In the genomic region with DNA sequence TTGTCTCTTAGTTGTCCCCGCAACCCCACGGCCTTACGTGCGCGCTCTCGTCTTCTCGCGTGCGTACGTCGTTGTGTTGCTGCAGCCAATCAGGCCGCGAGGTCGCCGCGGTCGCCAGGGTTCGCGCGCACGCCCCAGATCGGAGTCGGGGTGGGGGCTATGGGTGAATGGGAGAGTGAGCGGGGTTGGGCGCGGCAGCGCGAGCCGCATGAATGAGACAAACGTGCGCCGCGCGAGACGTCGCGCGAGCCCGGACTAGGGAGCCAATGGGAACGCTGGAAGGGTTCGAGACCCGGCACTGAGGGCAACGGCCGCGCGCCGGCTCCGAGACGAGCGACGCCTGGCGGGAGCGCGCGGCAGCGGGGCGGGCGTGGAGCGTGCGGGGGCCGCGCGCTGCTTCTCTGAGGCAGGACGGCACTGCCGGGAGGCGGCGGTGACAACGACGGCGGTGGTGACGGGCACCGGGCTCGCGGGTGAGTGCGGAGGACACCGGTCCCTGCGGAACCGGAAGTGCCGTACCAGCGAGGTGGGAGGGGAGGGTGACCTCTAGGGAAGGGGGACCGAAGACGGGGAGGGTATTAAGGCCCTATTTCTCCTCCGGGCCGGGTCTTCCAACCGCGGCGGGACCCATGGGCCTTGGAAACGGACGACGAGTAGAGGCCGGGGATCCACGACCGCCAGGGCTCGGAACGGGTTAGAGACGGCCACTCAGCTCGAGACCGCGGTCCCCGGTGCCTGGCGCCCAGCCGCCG, we compare ENCODE assay signal across 8 cellular contexts. TPM values are rescaled to one million over a fixed set of nuclear protein-coding genes. Genes with fewer than 3 reads are reported as not detected.
DNase-seq lines count a peak whose midpoint lies in the region; TF ChIP-seq lines count a peak whose summit lies in the region.

Gene ZDHHC5, plus strand, starts transcription at position 400 of the 752 bp plus-strand sequence. CDS start 4,977 bp downstream, outside the sequence.

- peaks cover 3% of the 10 kb centered on the region for H3K27me3 Mint-ChIP-seq in HFFc6 (ENCODE audit: insufficient read depth)

- H3K27ac ChIP-seq in SK-N-SH (ENCODE audit: low read depth in 2 of 2, low read length in 1 of 2): peak within 1 kb of the TSS; percentile 93 to 97
- H3K27ac ChIP-seq in temporal lobe (ENCODE audit: low read depth, low read length): peak within 1 kb of the TSS; percentile 98

- H3K4me1 Mint-ChIP-seq in HFFc6 (ENCODE audit: low read depth): peaks cover 29% of the 10 kb centered on the region

- H3K9me3 Mint-ChIP-seq in HFFc6: no peaks in the 10 kb centered on the region

- no peaks in the 10 kb centered on the region for H4K20me1 ChIP-seq in SK-N-SH (ENCODE audit: insufficient read depth)

- TF ChIP-seq CTCF in HFFc6 (IDR thresholded peaks at IDR 0.05) (peak; percentile 81), SK-N-SH (IDR thresholded peaks at IDR 0.05) (peak; percentile 47)

- peaks cover 11 to 15% of the 10 kb centered on the region in 2 experiments for H3K36me3 ChIP-seq in SK-N-SH (replicated peaks in 1 of 2; ENCODE audit: control insufficient read depth in 1 of 2, insufficient read depth in 2 of 2, low read length in 1 of 2)

- H3K4me3 Mint-ChIP-seq in HFFc6: peak within 1 kb of the TSS; percentile 90

- H3K27me3 ChIP-seq in SK-N-SH (ENCODE audit: insufficient read depth): no peaks in the 10 kb centered on the region

- H3K4me1 ChIP-seq in SK-N-SH (ENCODE audit: control insufficient read depth in 1 of 2, insufficient read depth in 2 of 2, low read depth in 1 of 2, low read length in 1 of 2): peaks cover 9 to 12% of the 10 kb centered on the region in 2 experiments; a peak in 3 of 4 replicates

- no peak for TF ChIP-seq RAD21 in SK-N-SH (IDR thresholded peaks at IDR 0.05; ENCODE audit: low read length)

- WGBS in SK-N-SH (ENCODE audit: low lambda C conversion rate): 1% methylated on average over 29 of the region's 103 CpGs

- no peak for TF ChIP-seq EP300 in SK-N-SH (IDR thresholded peaks at IDR 0.05; ENCODE audit: borderline replicate concordance in 1 of 2, low read depth in 1 of 2, low read length in 1 of 2)

- no peaks in the 10 kb centered on the region for H3K9me2 ChIP-seq in SK-N-SH

- no peaks in the 10 kb centered on the region for H3K9me3 ChIP-seq in SK-N-SH

- H3F3A ChIP-seq in SK-N-SH (replicated peaks; ENCODE audit: insufficient read depth): no peaks in the 10 kb centered on the region

- H3K4me3 ChIP-seq in GM08714 (ENCODE audit: low read length) (peak within 1 kb of the TSS; percentile 97), SK-N-SH (ENCODE audit: low read depth in 2 of 2, low read length in 1 of 2) (peak within 1 kb of the TSS; percentile 78 to 85)

- peaks cover 10% of the 10 kb centered on the region for H3K36me3 Mint-ChIP-seq in HFFc6 (ENCODE audit: low read depth)

- H3K9ac ChIP-seq in SK-N-SH: peak within 1 kb of the TSS; percentile 87

- H3K27ac Mint-ChIP-seq in HFFc6: peak within 1 kb of the TSS; percentile 100

- CTCF ChIA-PET in SK-N-SH (lab: Yijun Ruan, JAX): interaction anchor here (0.7 to 1.3 kb wide), 5 partner anchors 11 to 316 kb away, joined by 3 to 5 read pairs (median 3); no protein-coding TSS in a partner anchor

- DNase-seq in HFFc6 (peak; percentile 99), NCI-H1048 (lab: John Stamatoyannopoulos, UW) (peak; percentile 94), SK-N-SH (peak; percentile 98), globus pallidus (ENCODE audit: low spot score) (peak; percentile 99), occipital lobe (lab: John Stamatoyannopoulos, UW) (peak; percentile 98)
- peak; percentile 99 for DNase-seq in activated naive CD4-positive, alpha-beta T cell treated with anti-CD3 and anti-CD28 coated beads, Interleukin-2, amount 50 U/mL, for 16 hours

- H3K4me2 ChIP-seq in SK-N-SH: peak within 1 kb of the TSS; percentile 95

- peaks cover 50% of the 10 kb centered on the region for H3K79me2 ChIP-seq in SK-N-SH (ENCODE audit: insufficient read depth)

- POLR2A ChIA-PET in SK-N-SH (lab: Yijun Ruan, JAX): no interaction called here

- H2AFZ ChIP-seq in SK-N-SH (ENCODE audit: low read depth): peak within 1 kb of the TSS; percentile 83

TF ChIP-seq in SK-N-SH, 30 proteins besides CTCF, POLR2A, EP300 and RAD21 (continues in another document):
- peak; percentile 96 for TF ChIP-seq ZBTB33 (IDR thresholded peaks at IDR 0.05; ENCODE audit: borderline replicate concordance, low read depth)
- no peak for TF ChIP-seq YY1 (IDR thresholded peaks at IDR 0.05; ENCODE audit: low read depth)
- TF ChIP-seq SIN3A (IDR thresholded peaks at IDR 0.05; ENCODE audit: borderline replicate concordance, low read depth, low read length): no peak
- TF ChIP-seq, protein P1, sequence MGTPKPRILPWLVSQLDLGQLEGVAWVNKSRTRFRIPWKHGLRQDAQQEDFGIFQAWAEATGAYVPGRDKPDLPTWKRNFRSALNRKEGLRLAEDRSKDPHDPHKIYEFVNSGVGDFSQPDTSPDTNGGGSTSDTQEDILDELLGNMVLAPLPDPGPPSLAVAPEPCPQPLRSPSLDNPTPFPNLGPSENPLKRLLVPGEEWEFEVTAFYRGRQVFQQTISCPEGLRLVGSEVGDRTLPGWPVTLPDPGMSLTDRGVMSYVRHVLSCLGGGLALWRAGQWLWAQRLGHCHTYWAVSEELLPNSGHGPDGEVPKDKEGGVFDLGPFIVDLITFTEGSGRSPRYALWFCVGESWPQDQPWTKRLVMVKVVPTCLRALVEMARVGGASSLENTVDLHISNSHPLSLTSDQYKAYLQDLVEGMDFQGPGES (IDR thresholded peaks at IDR 0.05; ENCODE audit: low read depth, low read length): no peak
- no peak for TF ChIP-seq EZH2phosphoT487 (IDR thresholded peaks at IDR 0.05; ENCODE audit: borderline replicate concordance, low read depth)
- TF ChIP-seq, protein P2, sequence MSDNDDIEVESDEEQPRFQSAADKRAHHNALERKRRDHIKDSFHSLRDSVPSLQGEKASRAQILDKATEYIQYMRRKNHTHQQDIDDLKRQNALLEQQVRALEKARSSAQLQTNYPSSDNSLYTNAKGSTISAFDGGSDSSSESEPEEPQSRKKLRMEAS (IDR thresholded peaks at IDR 0.05; ENCODE audit: low read depth): no peak
- TF ChIP-seq, protein P3, sequence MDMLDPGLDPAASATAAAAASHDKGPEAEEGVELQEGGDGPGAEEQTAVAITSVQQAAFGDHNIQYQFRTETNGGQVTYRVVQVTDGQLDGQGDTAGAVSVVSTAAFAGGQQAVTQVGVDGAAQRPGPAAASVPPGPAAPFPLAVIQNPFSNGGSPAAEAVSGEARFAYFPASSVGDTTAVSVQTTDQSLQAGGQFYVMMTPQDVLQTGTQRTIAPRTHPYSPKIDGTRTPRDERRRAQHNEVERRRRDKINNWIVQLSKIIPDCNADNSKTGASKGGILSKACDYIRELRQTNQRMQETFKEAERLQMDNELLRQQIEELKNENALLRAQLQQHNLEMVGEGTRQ (IDR thresholded peaks at IDR 0.05; ENCODE audit: borderline replicate concordance, low read depth, low read length): no peak
- TF ChIP-seq ELF1 (IDR thresholded peaks at IDR 0.05): peak; percentile 37; the same call in 1 of the 2 replicates
- peak; percentile 65 for TF ChIP-seq NRF1 (IDR thresholded peaks at IDR 0.05; ENCODE audit: low read depth, low read length)
- TF ChIP-seq MXI1 (IDR thresholded peaks at IDR 0.05; ENCODE audit: low read depth, low read length): peak; percentile 76
- peak; percentile 97 for TF ChIP-seq CHD2 (IDR thresholded peaks at IDR 0.05; ENCODE audit: low read length, partially characterized antibody)
- no peak for TF ChIP-seq MEF2A (IDR thresholded peaks at IDR 0.05; ENCODE audit: borderline replicate concordance, low read depth)
- no peak for TF ChIP-seq TEAD4 (IDR thresholded peaks at IDR 0.05; ENCODE audit: borderline replicate concordance, insufficient read depth)
- TF ChIP-seq RFX5 (IDR thresholded peaks at IDR 0.05; ENCODE audit: low read length): peak; percentile 79
- TF ChIP-seq, protein P4, sequence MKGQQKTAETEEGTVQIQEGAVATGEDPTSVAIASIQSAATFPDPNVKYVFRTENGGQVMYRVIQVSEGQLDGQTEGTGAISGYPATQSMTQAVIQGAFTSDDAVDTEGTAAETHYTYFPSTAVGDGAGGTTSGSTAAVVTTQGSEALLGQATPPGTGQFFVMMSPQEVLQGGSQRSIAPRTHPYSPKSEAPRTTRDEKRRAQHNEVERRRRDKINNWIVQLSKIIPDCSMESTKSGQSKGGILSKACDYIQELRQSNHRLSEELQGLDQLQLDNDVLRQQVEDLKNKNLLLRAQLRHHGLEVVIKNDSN (IDR thresholded peaks at IDR 0.05; ENCODE audit: borderline replicate concordance, low read depth): no peak
- TF ChIP-seq TCF12 (IDR thresholded peaks at IDR 0.05): no peak
- no peak for TF ChIP-seq SMC3 (IDR thresholded peaks at IDR 0.05; ENCODE audit: low read depth, low read length)
- TF ChIP-seq JUND (IDR thresholded peaks at IDR 0.05): no peak
- TF ChIP-seq FOSL2 (IDR thresholded peaks at IDR 0.05; ENCODE audit: borderline replicate concordance, low read depth): no peak
- TF ChIP-seq POLR2AphosphoS5 (IDR thresholded peaks at IDR 0.05; ENCODE audit: low read depth, low read length): peak; percentile 52; the same call in 1 of the 2 replicates
- no peak for TF ChIP-seq GATA2 (CRISPR knock-in tag; IDR thresholded peaks at IDR 0.05)
- no peak for TF ChIP-seq RXRA (IDR thresholded peaks at IDR 0.05; ENCODE audit: borderline replicate concordance, low read depth)
- no peak for TF ChIP-seq RCOR1 (IDR thresholded peaks at IDR 0.05; ENCODE audit: low read length)

RNA-seq across cellular contexts. Expression of gene ZDHHC5, which starts in this region (rescaled TPM):
- 10 to 100 TPM; 67.5 to 82.1 (median 74.1) TPM for total RNA-seq in HFFc6 (2021; fragmentation: NEBNext Ultra II Directional; extraction: Animal tissue kit (Norgen Biotek cat#: 25700))
- polyA plus RNA-seq in SK-N-SH (2012; rRNA removed): 46.6 and 54.8 TPM in 2 replicates
- polyA plus RNA-seq in SK-N-SH (2012; cell fraction: cytosol; rRNA removed): 25.0 and 35.9 TPM in 2 replicates
- polyA plus RNA-seq in SK-N-SH (2012; cell fraction: nucleus; rRNA removed): 40.9 and 62.8 TPM in 2 replicates
- total RNA-seq in occipital lobe (18.6 TPM), temporal lobe (16.0 TPM)

Comparison
In these comparisons a context has a peak if more than half of its experiments do, and no peak if none do; other contexts are left out.
1. Peak in every context shown above with its lines: DNase-seq, H3K4me3 ChIP-seq and H3K27ac ChIP-seq.